ENCODE assay signal across 23 cellular contexts in the genomic region with DNA sequence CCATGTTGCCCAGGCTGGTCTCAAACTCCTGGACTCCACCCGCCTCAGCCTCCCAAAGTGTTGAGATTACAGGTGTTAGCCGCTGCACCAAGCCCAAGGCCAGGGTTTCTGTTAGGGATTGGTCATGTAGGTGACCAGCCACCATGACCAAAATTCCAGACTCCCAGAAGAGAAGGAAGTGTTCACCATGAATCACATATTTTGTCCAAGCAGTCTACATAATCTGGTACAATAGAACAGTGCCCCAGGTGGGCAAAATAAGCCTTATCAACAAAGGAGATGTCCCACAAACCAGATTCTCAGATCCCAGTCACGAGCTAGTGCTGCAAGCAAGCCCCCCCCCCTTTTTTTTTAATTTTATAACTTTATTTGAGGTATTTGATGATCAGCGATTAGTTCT.
"Had no signal": no experiment of that assay in that cellular context is flagged by ENCODE, and none has a peak within 500 bp of the region (broad histone marks: within the 10 kb centered on the region; RNA-seq: fewer than 3 reads in every experiment).

No MANE protein-coding gene starts in this region.

- H3K36me3 ChIP-seq: cardiac muscle cell had no signal

- H3K36me3 Mint-ChIP-seq: natural killer cell had no signal

- H3K9me3 ChIP-seq: ascending aorta, heart left ventricle, lower lobe of right lung, right lobe of liver, tibial nerve had no signal

- H3K4me3 Mint-ChIP-seq: activated CD4-positive, alpha-beta memory T cell treated with anti-CD3 and anti-CD28 coated beads for 36 hours; activated naive CD4-positive, alpha-beta T cell treated with anti-CD3 and anti-CD28 coated beads, Interleukin-2, amount 10 ng/mL, durations not matched to agents 7 days and 5 days; activated naive CD8-positive, alpha-beta T cell treated with anti-CD3 and anti-CD28 coated beads, Interleukin-2, amount 10 ng/mL, durations not matched to agents 7 days and 5 days; activated T-cell treated with anti-CD3 and anti-CD28 coated beads, Interleukin-2, amount 50 U/mL, for 24 hours; brain; natural killer cell had no signal

- H3K27me3 ChIP-seq: ascending aorta, cardiac muscle cell, dorsolateral prefrontal cortex, heart left ventricle, right lobe of liver, tibial nerve had no signal

- H3K9me3 Mint-ChIP-seq: activated CD4-positive, alpha-beta memory T cell treated with anti-CD3 and anti-CD28 coated beads for 36 hours; activated naive CD8-positive, alpha-beta T cell treated with anti-CD3 and anti-CD28 coated beads, Interleukin-2, amount 10 ng/mL, durations not matched to agents 7 days and 5 days; activated T-cell treated with anti-CD3 and anti-CD28 coated beads, Interleukin-2, amount 50 U/mL, for 24 hours; natural killer cell had no signal

- ATAC-seq: heart left ventricle, left lobe of liver, lower lobe of right lung, natural killer cell, right lobe of liver had no signal

- H3K4me1 Mint-ChIP-seq: brain, natural killer cell had no signal

- H3K4me3 ChIP-seq: ascending aorta, cardiac muscle cell, coronary artery, dorsolateral prefrontal cortex, heart left ventricle, lower lobe of right lung, right lobe of liver, tibial nerve had no signal

- H3K4me1 ChIP-seq: ascending aorta, heart left ventricle, lower lobe of right lung, right lobe of liver, tibial nerve had no signal

- H3K27ac ChIP-seq: ascending aorta, cardiac muscle cell, coronary artery, heart left ventricle, lower lobe of right lung, right lobe of liver, tibial nerve had no signal

- H3K27me3 Mint-ChIP-seq: activated CD4-positive, alpha-beta memory T cell treated with anti-CD3 and anti-CD28 coated beads for 36 hours; activated naive CD4-positive, alpha-beta T cell treated with anti-CD3 and anti-CD28 coated beads, Interleukin-2, amount 10 ng/mL, durations not matched to agents 7 days and 5 days; activated naive CD8-positive, alpha-beta T cell treated with anti-CD3 and anti-CD28 coated beads, Interleukin-2, amount 10 ng/mL, durations not matched to agents 7 days and 5 days; activated T-cell treated with anti-CD3 and anti-CD28 coated beads, Interleukin-2, amount 50 U/mL, for 24 hours; brain had no signal

- H3K27ac Mint-ChIP-seq: activated CD4-positive, alpha-beta memory T cell treated with anti-CD3 and anti-CD28 coated beads for 36 hours; activated naive CD4-positive, alpha-beta T cell treated with anti-CD3 and anti-CD28 coated beads, Interleukin-2, amount 10 ng/mL, durations not matched to agents 7 days and 5 days; activated naive CD8-positive, alpha-beta T cell treated with anti-CD3 and anti-CD28 coated beads, Interleukin-2, amount 10 ng/mL, durations not matched to agents 7 days and 5 days; activated T-cell treated with anti-CD3 and anti-CD28 coated beads, Interleukin-2, amount 50 U/mL, for 24 hours; brain; natural killer cell had no signal

- DNase-seq: activated CD4-positive, alpha-beta memory T cell treated with anti-CD3 and anti-CD28 coated beads for 36 hours; activated CD4-positive, alpha-beta T cell treated with anti-CD3 and anti-CD28 coated beads for 48 hours; activated CD8-positive, alpha-beta memory T cell treated with anti-CD3 and anti-CD28 coated beads, Interleukin-2, amount 50 U/mL, for 48 hours; activated gamma-delta T cell; activated naive CD4-positive, alpha-beta T cell treated with anti-CD3 and anti-CD28 coated beads, Interleukin-2, amount 10 ng/mL, durations not matched to agents 7 days and 5 days; activated naive CD8-positive, alpha-beta T cell treated with anti-CD3 and anti-CD28 coated beads, Interleukin-2, amount 10 ng/mL, durations not matched to agents 7 days and 5 days; activated T-cell treated with anti-CD3 and anti-CD28 coated beads, Interleukin-2, amount 50 U/mL, for 24 hours; dorsolateral prefrontal cortex; effector memory CD4-positive, alpha-beta T cell; erythroblast; heart left ventricle; lower lobe of right lung; mesenchymal stem cell; natural killer cell; right lobe of liver; stimulated activated CD4-positive, alpha-beta T cell treated with anti-CD3 and anti-CD28 coated beads, Interleukin-2, amount 100 ng/mL, for 48 hours; stimulated activated naive CD4-positive, alpha-beta T cell treated with Interleukin-2 at 50 U/mL for 16 hours had no signal
